Comparison of ENCODE assay signal across 9 cellular contexts in genomic region chr1:40384413-40384762, GRCh38. TPM values are rescaled to one million over a fixed set of nuclear protein-coding genes. Genes with fewer than 3 reads are reported as not detected.
A peak's percentile ranks its signal among the peaks of the same experiment; 100 is the strongest.
DNase-seq lines count a peak whose midpoint lies in the region; ATAC-seq and TF ChIP-seq lines count a peak whose summit lies in the region.
"Had no signal": no experiment of that assay in that cellular context is flagged by ENCODE, and none has a peak within 500 bp of the region (broad histone marks: within the 10 kb centered on the region; RNA-seq: fewer than 3 reads in every experiment).

No MANE protein-coding gene starts in this region.

- no peaks in the 10 kb centered on the region for H3K9me3 ChIP-seq in CD4-positive, alpha-beta T cell (ENCODE audit: control insufficient read depth, low read length)
- no peaks in the 10 kb centered on the region for H3K9me3 ChIP-seq in ascending aorta
- no peaks in the 10 kb centered on the region for H3K9me3 ChIP-seq in naive thymus-derived CD4-positive, alpha-beta T cell (ENCODE audit: control insufficient read depth in 2 of 3, low read length in 3 of 3)

- peak overlapping the region; percentile 96 for H3K27ac Mint-ChIP-seq in CD4-positive, alpha-beta T cell
- peak overlapping the region; percentile 97 to 99 (median 98) for H3K27ac Mint-ChIP-seq in naive thymus-derived CD4-positive, alpha-beta T cell

- no peaks in the 10 kb centered on the region for H3K27me3 ChIP-seq in CD4-positive, alpha-beta T cell (ENCODE audit: control insufficient read depth, insufficient read depth, low read length)
- H3K27me3 ChIP-seq in ascending aorta: no peaks in the 10 kb centered on the region
- no peaks in the 10 kb centered on the region for H3K27me3 ChIP-seq in naive thymus-derived CD4-positive, alpha-beta T cell (ENCODE audit: control insufficient read depth in 2 of 2, insufficient read depth in 2 of 2, low read length in 2 of 2)

- peaks cover 0 to 4% of the 10 kb centered on the region in 2 donors for H3K36me3 ChIP-seq in ascending aorta
- no peaks in the 10 kb centered on the region for H3K36me3 ChIP-seq in naive thymus-derived CD4-positive, alpha-beta T cell (ENCODE audit: control insufficient read depth in 2 of 3, insufficient read depth in 3 of 3, low read length in 3 of 3)

- peaks cover 66% of the 10 kb centered on the region for H3K36me3 Mint-ChIP-seq in CD4-positive, alpha-beta T cell (ENCODE audit: low read depth)
- H3K36me3 Mint-ChIP-seq in naive thymus-derived CD4-positive, alpha-beta T cell: peaks cover 13 to 38% (median 23%) of the 10 kb centered on the region in 5 donors

- intact Hi-C loops in CD4-positive, alpha-beta T cell (cut with DNase I, micrococcal nuclease): loop anchor here in 1 of 2 experiments (10.0 kb wide), 1 partner anchor 130 kb away; the partner anchor contains the start of gene ZMPSTE24
- intact Hi-C loops in ascending aorta (cut with DNase I): no loop called here
- intact Hi-C loops in naive thymus-derived CD4-positive, alpha-beta T cell (cut with micrococcal nuclease): loop anchor here in 1 of 2 donors (1.0 kb wide), 1 partner anchor 9 kb away; no protein-coding TSS in a partner anchor

- ATAC-seq in CD4-positive, alpha-beta T cell (ENCODE audit: poor library complexity): no peak
- ATAC-seq in naive thymus-derived CD4-positive, alpha-beta T cell: no peak
- no peak for ATAC-seq in GM18868 (IDR thresholded peaks at IDR 0.05; ENCODE audit: unreplicated experiment)

- POLR2A ChIA-PET in CD4-positive, alpha-beta T cell (lab: Charles Lee): interaction anchor here (1.1 to 10.9 kb wide), 6 partner anchors 10 to 68 kb away, joined by 4 to 304 read pairs (median 27); partner anchors contain the start of genes COL9A2 and SMAP2
- POLR2A ChIA-PET in naive thymus-derived CD4-positive, alpha-beta T cell (lab: Charles Lee): interaction anchor here (0.5 to 16.8 kb wide), 7 partner anchors 4 to 678 kb away, joined by 3 to 408 read pairs (median 22); partner anchors contain the start of gene SMAP2

- no peak for TF ChIP-seq CTCF in CD4-positive, alpha-beta T cell (IDR thresholded peaks at IDR 0.05)
- no peak for TF ChIP-seq CTCF in ascending aorta (IDR thresholded peaks at IDR 0.05)

- peak overlapping the region; percentile 95 for H3K27ac ChIP-seq in CD4-positive, alpha-beta T cell (ENCODE audit: low read depth, low read length)
- H3K27ac ChIP-seq in ascending aorta: peak overlapping the region; percentile 52 to 79
- peak overlapping the region; percentile 99 for H3K27ac ChIP-seq in naive thymus-derived CD4-positive, alpha-beta T cell (ENCODE audit: low read depth, low read length)

- no peak for DNase-seq in CD4-positive, alpha-beta T cell
- peak; percentile 61 for DNase-seq in NCI-H1092 treated with DMSO at 0.1 percent for 48 hours (lab: John Stamatoyannopoulos, UW)
- DNase-seq in ascending aorta (ENCODE audit: low spot score in 2 of 2): no peak
- DNase-seq in naive thymus-derived CD4-positive, alpha-beta T cell: no peak
- DNase-seq in MV-4-11 (lab: John Stamatoyannopoulos, UW): no peak
- no peak for DNase-seq in DMS 273 (lab: John Stamatoyannopoulos, UW; ENCODE audit: unreplicated experiment)
- DNase-seq in GM19240 (ENCODE audit: insufficient read length, low spot score): no peak
- DNase-seq: head of caudate nucleus had no signal

- peak overlapping the region; percentile 83 for H3K4me3 Mint-ChIP-seq in CD4-positive, alpha-beta T cell
- H3K4me3 Mint-ChIP-seq in naive thymus-derived CD4-positive, alpha-beta T cell: peak overlapping the region; percentile 79 to 99 (median 85)

- CTCF ChIA-PET in CD4-positive, alpha-beta T cell (lab: Charles Lee): interaction anchor here (0.5 to 4.8 kb wide), 6 partner anchors 10 to 60 kb away, joined by 3 to 38 read pairs (median 10); no protein-coding TSS in a partner anchor
- CTCF ChIA-PET in naive thymus-derived CD4-positive, alpha-beta T cell (lab: Charles Lee): interaction anchor here (0.8 to 4.0 kb wide), 8 partner anchors 9 to 300 kb away, joined by 3 to 29 read pairs (median 5); partner anchors contain the start of gene SMAP2

- no peaks in the 10 kb centered on the region for H3K27me3 Mint-ChIP-seq in CD4-positive, alpha-beta T cell
- H3K27me3 Mint-ChIP-seq in naive thymus-derived CD4-positive, alpha-beta T cell: no peaks in the 10 kb centered on the region

- no peak overlapping the region for H3K4me3 ChIP-seq in ascending aorta
- H3K4me3 ChIP-seq in naive thymus-derived CD4-positive, alpha-beta T cell (ENCODE audit: low read length): peak overlapping the region; percentile 44

- peaks cover 0 to 9% of the 10 kb centered on the region in 2 donors for H3K4me1 ChIP-seq in ascending aorta
- H3K4me1 ChIP-seq in naive thymus-derived CD4-positive, alpha-beta T cell (ENCODE audit: control insufficient read depth in 2 of 2, insufficient read depth in 2 of 2, low read length in 2 of 2): peaks cover 83 to 84% of the 10 kb centered on the region in 2 donors

- H3K9me3 Mint-ChIP-seq in CD4-positive, alpha-beta T cell: no peaks in the 10 kb centered on the region
- H3K9me3 Mint-ChIP-seq in naive thymus-derived CD4-positive, alpha-beta T cell: peaks cover 0 to 4% (median 0%) of the 10 kb centered on the region in 11 donors

- peaks cover 84% of the 10 kb centered on the region for H3K4me1 Mint-ChIP-seq in CD4-positive, alpha-beta T cell (ENCODE audit: low read depth)
- H3K4me1 Mint-ChIP-seq in naive thymus-derived CD4-positive, alpha-beta T cell: peaks cover 61 to 94% (median 82%) of the 10 kb centered on the region in 7 donors

RNA-seq across cellular contexts. Expression of gene SMAP2, which starts 10.9 kb away (rescaled TPM):
- 100 to 1,000 TPM; 214 to 216 TPM for total RNA-seq in CD4-positive, alpha-beta T cell
- 33.5 TPM for total RNA-seq in ascending aorta
- 100 to 1,000 TPM; 144 to 210 (median 187) TPM for total RNA-seq in naive thymus-derived CD4-positive, alpha-beta T cell
- 100 to 1,000 TPM; 226 to 542 TPM for polyA plus RNA-seq in naive thymus-derived CD4-positive, alpha-beta T cell
